8 cellular contexts compared by ENCODE assay signal in genomic region chr19:40283414-40284250, GRCh38. TPM values are rescaled to one million over a fixed set of nuclear protein-coding genes. Genes with fewer than 3 reads are reported as not detected.
DNase-seq lines count a peak whose midpoint lies in the region; FAIRE-seq lines count a peak whose summit lies in the region.

No MANE protein-coding gene starts in this region.

- FAIRE-seq in frontal cortex (lab: Jason Lieb, UNC), result no peak

- H3K4me3 Mint-ChIP-seq in T-helper 2 cell treated with Interferon-gamma antibody and Interleukin-4, amounts not matched to agents 5 μg/mL and 100 μg/mL, for 36 hours, result peak overlapping the region; percentile 93
- H3K4me3 Mint-ChIP-seq in activated naive CD8-positive, alpha-beta T cell, result peak overlapping the region; percentile 94

- peaks cover 3% of the 10 kb centered on the region for H3K36me3 Mint-ChIP-seq in T-helper 2 cell treated with Interferon-gamma antibody and Interleukin-4, amounts not matched to agents 5 μg/mL and 100 μg/mL, for 36 hours (ENCODE audit: low read depth)
- no peaks in the 10 kb centered on the region for H3K36me3 Mint-ChIP-seq in activated naive CD8-positive, alpha-beta T cell

- peak overlapping the region; percentile 92 for H3K27ac ChIP-seq in substantia nigra (ENCODE audit: low read depth, low read length, poor library complexity, severe bottlenecking)

- no peak for DNase-seq in T-helper 2 cell treated with Interferon-gamma antibody and Interleukin-4, amounts not matched to agents 5 μg/mL and 100 μg/mL, for 36 hours (ENCODE audit: low spot score)
- DNase-seq in T-helper 2 cell (no peak), islet precursor cell (peak; percentile 49), substantia nigra (lab: John Stamatoyannopoulos, UW) (no peak), frontal cortex (ENCODE audit: low spot score in 2 of 2) (no peak), NCI-H345 treated with DMSO at 0.1 percent for 48 hours (lab: John Stamatoyannopoulos, UW; ENCODE audit: unreplicated experiment) (no peak), NCI-H1436 (lab: John Stamatoyannopoulos, UW) (no peak)

- H3K27me3 Mint-ChIP-seq in T-helper 2 cell treated with Interferon-gamma antibody and Interleukin-4, amounts not matched to agents 5 μg/mL and 100 μg/mL, for 36 hours (ENCODE audit: low read depth), result no peaks in the 10 kb centered on the region
- no peaks in the 10 kb centered on the region for H3K27me3 Mint-ChIP-seq in activated naive CD8-positive, alpha-beta T cell

- H3K4me1 Mint-ChIP-seq in T-helper 2 cell treated with Interferon-gamma antibody and Interleukin-4, amounts not matched to agents 5 μg/mL and 100 μg/mL, for 36 hours (ENCODE audit: low read depth), result peaks cover 35% of the 10 kb centered on the region
- H3K4me1 Mint-ChIP-seq in activated naive CD8-positive, alpha-beta T cell (ENCODE audit: low read depth), result peaks cover 58% of the 10 kb centered on the region

- no peaks in the 10 kb centered on the region for H3K9me3 Mint-ChIP-seq in T-helper 2 cell treated with Interferon-gamma antibody and Interleukin-4, amounts not matched to agents 5 μg/mL and 100 μg/mL, for 36 hours
- no peaks in the 10 kb centered on the region for H3K9me3 Mint-ChIP-seq in activated naive CD8-positive, alpha-beta T cell (ENCODE audit: low read depth)

- H3K27ac Mint-ChIP-seq in T-helper 2 cell treated with Interferon-gamma antibody and Interleukin-4, amounts not matched to agents 5 μg/mL and 100 μg/mL, for 36 hours, result peak overlapping the region; percentile 95
- peak overlapping the region; percentile 99 for H3K27ac Mint-ChIP-seq in activated naive CD8-positive, alpha-beta T cell

RNA-seq across cellular contexts. Expression of gene AKT2, which starts 1.5 kb away (rescaled TPM):
- total RNA-seq in frontal cortex, result 34.6 TPM

RNA-seq across cellular contexts. Expression of gene CCNP, which starts 57.1 kb away (rescaled TPM):
- 0.41 TPM for total RNA-seq in frontal cortex
